In genomic region chr5:114458726-114459125, GRCh38 we compare ENCODE assay signal across 3 cellular contexts.
"Had no signal": no experiment of that assay in that cellular context is flagged by ENCODE, and none has a peak within 500 bp of the region (broad histone marks: within the 10 kb centered on the region; RNA-seq: fewer than 3 reads in every experiment).

No MANE protein-coding gene starts in this region.

- H3K4me3 ChIP-seq: GM12878 had no signal

- ATAC-seq: GM12878 had no signal

- DNase-seq: GDM1, GF-D8 had no signal
